9 cellular contexts compared by ENCODE assay signal in genomic region chr2:9656270-9656766, GRCh38. TPM values are rescaled to one million over a fixed set of nuclear protein-coding genes. Genes with fewer than 3 reads are reported as not detected.
DNase-seq lines count a peak whose midpoint lies in the region; ATAC-seq and TF ChIP-seq lines count a peak whose summit lies in the region.
"Had no signal": no experiment of that assay in that cellular context is flagged by ENCODE, and none has a peak within 500 bp of the region (broad histone marks: within the 10 kb centered on the region; RNA-seq: fewer than 3 reads in every experiment).

No MANE protein-coding gene starts in this region.

- no peak overlapping the region for H3K4me3 ChIP-seq in BJ (ENCODE audit: low read depth, low read length)

- no peaks in the 10 kb centered on the region for H3K36me3 ChIP-seq in BJ (ENCODE audit: control insufficient read depth, insufficient read depth, low read length)

- CTCF ChIA-PET in BJ (lab: Yijun Ruan, JAX): no interaction called here

- no peaks in the 10 kb centered on the region for H3K27me3 ChIP-seq in BJ (ENCODE audit: control insufficient read depth, insufficient read depth, low read length)

- POLR2A ChIA-PET in BJ (lab: Charles Lee): no interaction called here

- TF ChIP-seq CTCF in BJ (IDR thresholded peaks at IDR 0.05; ENCODE audit: insufficient read depth, low read depth, low read length): no peak

- peak; percentile 81 for DNase-seq in BJ (ENCODE audit: low read depth)
- DNase-seq in activated CD4-positive, alpha-beta T cell treated with anti-CD3 and anti-CD28 coated beads, Interleukin-2, amount 50 U/mL, for 4 hours: peak; percentile 34 to 42
- DNase-seq in fibroblast of gingiva (ENCODE audit: low read depth): peak; percentile 42
- peak; percentile 69 to 74 for DNase-seq in stimulated activated CD8-positive, alpha-beta memory T cell treated with anti-CD3 and anti-CD28 coated beads, Interleukin-15, amount 100 ng/mL, for 48 hours (ENCODE audit: low read depth in 2 of 2)
- DNase-seq in KG1 (lab: John Stamatoyannopoulos, UW): no peak
- no peak for DNase-seq in D341Med (ENCODE audit: low spot score)
- DNase-seq: naive B cell had no signal

- ATAC-seq in GM21381 (IDR thresholded peaks at IDR 0.05; ENCODE audit: unreplicated experiment) (peak; percentile 84), HG03575 (IDR thresholded peaks at IDR 0.05; ENCODE audit: extremely low read depth, insufficient number of reproducible peaks, low FRiP score, unreplicated experiment) (peak; percentile 78)

RNA-seq across cellular contexts. Expression of gene YWHAQ, which starts 25.5 kb away (rescaled TPM):
- 235 and 305 TPM in 2 replicates for polyA plus RNA-seq in BJ (2011; rRNA removed)
- 89.1 and 126 TPM in 2 replicates for polyA minus RNA-seq in BJ (2011; rRNA and poly(A)+ RNA removed)

Comparison
In these comparisons a context has a peak if more than half of its experiments do, and no peak if none do; other contexts are left out.
1. DNase-seq: peak in BJ (single experiment), activated CD4-positive, alpha-beta T cell treated with anti-CD3 and anti-CD28 coated beads, Interleukin-2, amount 50 U/mL, for 4 hours (2 of 2), fibroblast of gingiva (single experiment) and stimulated activated CD8-positive, alpha-beta memory T cell treated with anti-CD3 and anti-CD28 coated beads, Interleukin-15, amount 100 ng/mL, for 48 hours (2 of 2); none in KG1 (single experiment) and D341Med (single experiment).